In genomic region chr11:10328314-10329090, GRCh38 we compare ENCODE assay signal across 1 cellular context.
TF ChIP-seq lines count a peak whose summit lies in the region.

No MANE protein-coding gene starts in this region.

TF ChIP-seq in SK-N-SH, 30 proteins besides CTCF, POLR2A, EP300 and RAD21 (continued from another document):
- TF ChIP-seq REST (IDR thresholded peaks at IDR 0.05; ENCODE audit: low read depth, low read length) (no peak), EZH2phosphoT487 (IDR thresholded peaks at IDR 0.05; ENCODE audit: borderline replicate concordance, low read depth) (no peak), MEF2A (IDR thresholded peaks at IDR 0.05; ENCODE audit: borderline replicate concordance, low read depth) (no peak), FOXJ3 (CRISPR knock-in tag; IDR thresholded peaks at IDR 0.05) (no peak), YY1 (IDR thresholded peaks at IDR 0.05; ENCODE audit: low read depth) (no peak), FOXM1 (IDR thresholded peaks at IDR 0.05; ENCODE audit: low read depth) (no peak), RFX5 (IDR thresholded peaks at IDR 0.05; ENCODE audit: low read length) (no peak)
